In the genomic region with DNA sequence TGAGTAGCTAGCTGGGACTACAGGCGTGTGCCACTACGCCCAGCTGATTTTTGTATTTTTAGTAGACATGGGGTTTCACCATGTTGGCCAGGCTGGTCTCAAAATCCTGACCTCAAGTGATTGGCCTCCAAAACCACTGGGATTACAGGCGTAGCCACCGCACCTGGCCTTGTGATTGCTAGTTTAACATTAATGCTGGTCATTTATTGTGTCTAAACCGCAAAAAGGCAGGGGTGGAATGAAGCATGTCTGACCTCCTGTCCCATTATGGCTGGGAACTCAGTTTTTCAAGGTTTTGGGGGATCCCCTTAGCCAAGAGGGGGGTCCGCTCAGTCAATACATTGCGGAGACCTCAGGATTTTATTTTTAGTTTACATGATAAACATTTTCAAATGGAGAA, we compare ENCODE assay signal across 28 cellular contexts. TPM values are rescaled to one million over a fixed set of nuclear protein-coding genes. Genes with fewer than 3 reads are reported as not detected.
"Had no signal": no experiment of that assay in that cellular context is flagged by ENCODE, and none has a peak within 500 bp of the region (broad histone marks: within the 10 kb centered on the region; RNA-seq: fewer than 3 reads in every experiment).

No MANE protein-coding gene starts in this region.

- H3K4me3 ChIP-seq: esophagus squamous epithelium, hepatocyte, pancreas, prostate gland, right atrium auricular region, testis, transverse colon had no signal

- ATAC-seq: activated CD8-positive, alpha-beta T cell treated with anti-CD3 and anti-CD28 coated beads for 36 hours; activated T-cell treated with anti-CD3 and anti-CD28 coated beads, Interleukin-2, amount 50 U/mL, for 72 hours; left colon; pancreas; WTC11 had no signal

- H3K4me2 ChIP-seq: hepatocyte had no signal

- H3K36me3 ChIP-seq: esophagus squamous epithelium, pancreas, prostate gland, right atrium auricular region, transverse colon had no signal

- H3K27ac Mint-ChIP-seq: activated CD8-positive, alpha-beta T cell treated with anti-CD3 and anti-CD28 coated beads for 36 hours; activated naive CD8-positive, alpha-beta T cell; activated T-cell treated with anti-CD3 and anti-CD28 coated beads, Interleukin-2, amount 50 U/mL, for 72 hours; WTC11 had no signal

- H3K4me1 ChIP-seq: prostate gland had no signal

- DNase-seq: activated CD4-positive, alpha-beta T cell treated with anti-CD3 and anti-CD28 coated beads for 1 hour; activated CD4-positive, alpha-beta T cell treated with anti-CD3 and anti-CD28 coated beads, Interleukin-2, amount 50 U/mL, for 1 hour; activated CD8-positive, alpha-beta T cell treated with anti-CD3 and anti-CD28 coated beads for 36 hours; activated naive CD4-positive, alpha-beta T cell treated with Interleukin-2 at 50 U/mL for 16 hours; activated T-cell treated with anti-CD3 and anti-CD28 coated beads, Interleukin-2, amount 50 U/mL, for 72 hours; anterior cingulate cortex; effector CD8-positive, alpha-beta T cell; esophagus squamous epithelium; foreskin melanocyte; islet precursor cell; left colon; mammary epithelial cell; naive B cell; pancreas; stimulated activated CD4-positive, alpha-beta T cell treated with anti-CD3 and anti-CD28 coated beads, Interleukin-2, amount 100 ng/mL, for 48 hours; stimulated activated naive CD4-positive, alpha-beta T cell treated with Interleukin-2 at 50 U/mL for 16 hours; T-helper 2 cell; testis; transverse colon had no signal

- H2AFZ ChIP-seq: hepatocyte had no signal

- H3K9me3 Mint-ChIP-seq: activated CD8-positive, alpha-beta T cell treated with anti-CD3 and anti-CD28 coated beads for 36 hours; activated T-cell treated with anti-CD3 and anti-CD28 coated beads, Interleukin-2, amount 50 U/mL, for 72 hours; central memory CD8-positive, alpha-beta T cell; naive B cell; WTC11 had no signal

- H3K79me2 ChIP-seq: hepatocyte had no signal

- H3K9me3 ChIP-seq: esophagus squamous epithelium, pancreas, prostate gland, right atrium auricular region, testis, transverse colon had no signal

- H3K27ac ChIP-seq: epithelial cell of prostate, esophagus squamous epithelium, hepatocyte, pancreas, prostate gland, right atrium auricular region, testis, transverse colon had no signal

- H3K4me3 Mint-ChIP-seq: activated CD8-positive, alpha-beta T cell treated with anti-CD3 and anti-CD28 coated beads for 36 hours; activated naive CD8-positive, alpha-beta T cell; activated T-cell treated with anti-CD3 and anti-CD28 coated beads, Interleukin-2, amount 50 U/mL, for 72 hours; central memory CD8-positive, alpha-beta T cell; WTC11 had no signal

- H3K36me3 Mint-ChIP-seq: activated naive CD8-positive, alpha-beta T cell; naive B cell; WTC11 had no signal

- H3K27me3 Mint-ChIP-seq: activated CD8-positive, alpha-beta T cell treated with anti-CD3 and anti-CD28 coated beads for 36 hours; activated naive CD8-positive, alpha-beta T cell; central memory CD8-positive, alpha-beta T cell had no signal

RNA-seq across cellular contexts. Expression of a gene that starts 10.7 kb away (rescaled TPM):
- total RNA-seq: activated CD8-positive, alpha-beta T cell treated with anti-CD3 and anti-CD28 coated beads for 36 hours; activated T-cell treated with anti-CD3 and anti-CD28 coated beads, Interleukin-2, amount 50 U/mL, for 72 hours; dermis microvascular lymphatic vessel endothelial cell; glomerular endothelial cell; hepatocyte; right atrium auricular region; WTC11 had no signal
